ENCODE assay signal across 24 cellular contexts in the genomic region with DNA sequence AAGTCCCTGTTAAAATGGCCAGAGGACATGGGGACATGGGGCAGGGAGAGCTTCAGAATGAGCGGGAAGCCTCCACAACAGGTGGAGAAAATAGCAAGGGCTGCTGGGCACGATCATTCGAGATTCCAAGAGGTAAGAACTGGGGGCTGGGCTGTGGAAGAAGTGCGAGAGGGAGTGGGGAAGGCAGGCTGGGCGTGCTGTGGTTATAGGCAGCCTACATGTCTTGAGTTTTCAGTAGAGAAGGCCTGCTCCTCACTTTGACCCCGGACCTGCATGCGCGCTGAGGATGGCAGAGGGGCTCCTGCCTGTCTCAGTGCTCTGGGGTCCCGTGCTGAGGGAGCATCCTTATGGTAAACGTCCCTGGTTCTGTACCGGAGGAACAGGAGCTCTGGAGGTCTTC.
"Had no signal": no experiment of that assay in that cellular context is flagged by ENCODE, and none has a peak within 500 bp of the region (broad histone marks: within the 10 kb centered on the region; RNA-seq: fewer than 3 reads in every experiment).

No MANE protein-coding gene starts in this region.

- H3K27ac ChIP-seq: epithelial cell of prostate, gastrocnemius medialis, parathyroid adenoma, psoas muscle, spleen, thyroid gland, upper lobe of left lung had no signal

- H3K4me1 Mint-ChIP-seq: natural killer cell; stimulated activated memory B cell treated with anti-CD40 and anti-IgM and Interleukin-4, amounts not matched to agents 10 μg/mL and 1 μg/mL and 100 μg/mL, for 72 hours had no signal

- ATAC-seq: effector memory CD8-positive, alpha-beta T cell; gastrocnemius medialis; heart right ventricle; left lobe of liver; natural killer cell; psoas muscle; sciatic nerve; stimulated activated memory B cell treated with anti-CD40 and anti-IgM and Interleukin-4, amounts not matched to agents 10 μg/mL and 1 μg/mL and 100 μg/mL, for 72 hours had no signal

- H3K4me3 Mint-ChIP-seq: effector memory CD8-positive, alpha-beta T cell; natural killer cell; stimulated activated memory B cell treated with anti-CD40 and anti-IgM and Interleukin-4, amounts not matched to agents 10 μg/mL and 1 μg/mL and 100 μg/mL, for 72 hours; stimulated activated naive CD8-positive, alpha-beta T cell treated with anti-CD3 and anti-CD28 coated beads, Interleukin-15, Interleukin-2, amounts not matched to agents 100 ng/mL and 50 ng/mL, for 24 hours had no signal

- H3K36me3 Mint-ChIP-seq: natural killer cell; stimulated activated memory B cell treated with anti-CD40 and anti-IgM and Interleukin-4, amounts not matched to agents 10 μg/mL and 1 μg/mL and 100 μg/mL, for 72 hours had no signal

- H3K27ac Mint-ChIP-seq: effector memory CD8-positive, alpha-beta T cell; natural killer cell; stimulated activated memory B cell treated with anti-CD40 and anti-IgM and Interleukin-4, amounts not matched to agents 10 μg/mL and 1 μg/mL and 100 μg/mL, for 72 hours; stimulated activated naive CD8-positive, alpha-beta T cell treated with anti-CD3 and anti-CD28 coated beads, Interleukin-15, Interleukin-2, amounts not matched to agents 100 ng/mL and 50 ng/mL, for 24 hours had no signal

- H3K9me3 Mint-ChIP-seq: natural killer cell; stimulated activated naive CD8-positive, alpha-beta T cell treated with anti-CD3 and anti-CD28 coated beads, Interleukin-15, Interleukin-2, amounts not matched to agents 100 ng/mL and 50 ng/mL, for 24 hours had no signal

- H3K36me3 ChIP-seq: esophagus muscularis mucosa, gastrocnemius medialis, heart right ventricle, spleen, thyroid gland, upper lobe of left lung had no signal

- H3K4me3 ChIP-seq: esophagus muscularis mucosa, gastrocnemius medialis, heart right ventricle, psoas muscle, spleen, thyroid gland, upper lobe of left lung had no signal

- H3K27me3 ChIP-seq: esophagus muscularis mucosa, heart right ventricle, thyroid gland, upper lobe of left lung had no signal

- H3K9me3 ChIP-seq: esophagus muscularis mucosa, gastrocnemius medialis, heart right ventricle, psoas muscle, spleen, thyroid gland, upper lobe of left lung had no signal

- DNase-seq: central memory CD4-positive, alpha-beta T cell; cortex of kidney; effector memory CD8-positive, alpha-beta T cell; gastrocnemius medialis; heart right ventricle; hypothalamus; kidney glomerular epithelial cell; mammary epithelial cell; natural killer cell; psoas muscle; retina; spleen; stimulated activated CD4-positive, alpha-beta T cell treated with anti-CD3 and anti-CD28 coated beads, Interleukin-15, amount 100 ng/mL, for 24 hours; stimulated activated CD4-positive, alpha-beta T cell treated with anti-CD3 and anti-CD28 coated beads, Interleukin-1b, Interleukin-23, amount 100 ng/mL, for 48 hours; stimulated activated CD4-positive, alpha-beta T cell treated with anti-CD3 and anti-CD28 coated beads, Interleukin-4, amount 100 ng/mL, for 24 hours; thyroid gland; upper lobe of left lung had no signal
